Comparison of ENCODE assay signal across 20 cellular contexts in genomic region chr1:22883406-22883805, GRCh38.
DNase-seq lines count a peak whose midpoint lies in the region; ATAC-seq and TF ChIP-seq lines count a peak whose summit lies in the region.
"Had no signal": no experiment of that assay in that cellular context is flagged by ENCODE, and none has a peak within 500 bp of the region (broad histone marks: within the 10 kb centered on the region; RNA-seq: fewer than 3 reads in every experiment).

No MANE protein-coding gene starts in this region.

- no peak overlapping the region for H3K56ac ChIP-seq in mesendoderm (ENCODE audit: low read length)

- no peak overlapping the region for H2AK5ac ChIP-seq in mesendoderm (ENCODE audit: low read length)

- no peak overlapping the region for H2AFZ ChIP-seq in GM23338

- H3K18ac ChIP-seq in mesendoderm (ENCODE audit: low read length): no peak overlapping the region

- H3K23ac ChIP-seq in mesendoderm (ENCODE audit: low read length): no peak overlapping the region

- H4K8ac ChIP-seq in mesendoderm (ENCODE audit: low read depth, low read length): no peak overlapping the region

- H3K4me1 Mint-ChIP-seq in GM23338: no peaks in the 10 kb centered on the region
- peaks cover 12% of the 10 kb centered on the region for H3K4me1 Mint-ChIP-seq in T-helper 17 cell
- peaks cover 11 to 21% of the 10 kb centered on the region in 2 donors for H3K4me1 Mint-ChIP-seq in effector memory CD8-positive, alpha-beta T cell (ENCODE audit: low read depth in 2 of 2)
- peaks cover 8 to 17% (median 12%) of the 10 kb centered on the region in 4 donors for H3K4me1 Mint-ChIP-seq in CD4-positive, alpha-beta memory T cell

- no peaks in the 10 kb centered on the region for H4K20me1 ChIP-seq in GM23338 (replicated peaks; ENCODE audit: insufficient read depth)
- H4K20me1 ChIP-seq: BLaER1 had no signal

- intact Hi-C loops in CD4-positive, alpha-beta memory T cell (cut with micrococcal nuclease): no loop called here

- H3K9me3 ChIP-seq in T-helper 17 cell (ENCODE audit: control insufficient read depth, low read length, poor library complexity, severe bottlenecking): no peaks in the 10 kb centered on the region
- no peaks in the 10 kb centered on the region for H3K9me3 ChIP-seq in CD4-positive, alpha-beta memory T cell (ENCODE audit: control insufficient read depth in 1 of 2, low read length in 2 of 2)
- H3K9me3 ChIP-seq: BLaER1, HAP-1 had no signal

- no CpG with 5 or more reads among the region's 11 CpGs for whole genome bisulfite sequencing in mesendoderm (ENCODE audit: extremely low coverage, insufficient coverage, low lambda C conversion rate)

- H3K27me3 ChIP-seq in GM23338 (ENCODE audit: insufficient read depth) (no peaks in the 10 kb centered on the region), mesendoderm (ENCODE audit: insufficient read depth, low read length, poor library complexity) (no peaks in the 10 kb centered on the region)
- no peaks in the 10 kb centered on the region for H3K27me3 ChIP-seq in CD4-positive, alpha-beta memory T cell (ENCODE audit: insufficient read depth, low read length)
- H3K27me3 ChIP-seq: BLaER1 had no signal

- H3K9ac ChIP-seq in mesendoderm (ENCODE audit: low read length): no peak overlapping the region
- H3K9ac ChIP-seq: BLaER1 had no signal

- H3K36me3 ChIP-seq in GM23338 (ENCODE audit: insufficient read depth): no peaks in the 10 kb centered on the region
- no peaks in the 10 kb centered on the region for H3K36me3 ChIP-seq in mesendoderm (ENCODE audit: control insufficient read depth, insufficient read depth, low read length)
- H3K36me3 ChIP-seq in CD4-positive, alpha-beta memory T cell (ENCODE audit: insufficient read depth, low read length): no peaks in the 10 kb centered on the region
- H3K36me3 ChIP-seq: BLaER1, HAP-1 had no signal

- CTCF ChIA-PET in CD4-positive, alpha-beta memory T cell (lab: Charles Lee; ENCODE audit: partially characterized antibody): no interaction called here

- H3K4me2 ChIP-seq in GM23338 (no peak overlapping the region), mesendoderm (ENCODE audit: low read length) (no peak overlapping the region)
- H3K4me2 ChIP-seq: BLaER1 had no signal

- H3K27ac Mint-ChIP-seq in GM23338 (no peak overlapping the region), T-helper 17 cell (peak overlapping the region; percentile 8)
- H3K27ac Mint-ChIP-seq in effector memory CD8-positive, alpha-beta T cell: peak overlapping the region; percentile 31 to 80
- H3K27ac Mint-ChIP-seq in CD4-positive, alpha-beta memory T cell: no peak overlapping the region
- H3K27ac Mint-ChIP-seq: CD14-positive monocyte; CD8-positive, alpha-beta T cell had no signal

- no peak overlapping the region for H2BK5ac ChIP-seq in mesendoderm (ENCODE audit: low read length)

- H3K36me3 Mint-ChIP-seq in GM23338 (ENCODE audit: low read depth) (no peaks in the 10 kb centered on the region), T-helper 17 cell (ENCODE audit: low read depth) (peaks cover 2% of the 10 kb centered on the region)
- H3K36me3 Mint-ChIP-seq in effector memory CD8-positive, alpha-beta T cell (ENCODE audit: insufficient read depth): peaks cover 3% of the 10 kb centered on the region
- H3K36me3 Mint-ChIP-seq in CD4-positive, alpha-beta memory T cell: no peaks in the 10 kb centered on the region
- H3K36me3 Mint-ChIP-seq: CD14-positive monocyte; CD8-positive, alpha-beta T cell had no signal

- H3F3A ChIP-seq in GM23338 (replicated peaks; ENCODE audit: low read depth): no peaks in the 10 kb centered on the region

- H3K4me1 ChIP-seq in GM23338 (ENCODE audit: insufficient read depth): no peaks in the 10 kb centered on the region
- no peaks in the 10 kb centered on the region for H3K4me1 ChIP-seq in mesendoderm (ENCODE audit: control insufficient read depth, low read depth, low read length)
- peaks cover 10% of the 10 kb centered on the region for H3K4me1 ChIP-seq in CD4-positive, alpha-beta memory T cell (ENCODE audit: insufficient read depth, low read length)
- H3K4me1 ChIP-seq: HAP-1 had no signal

- ATAC-seq in GM23338 (peak; percentile 57), T-helper 17 cell (no peak), HG03342 (IDR thresholded peaks at IDR 0.05; ENCODE audit: unreplicated experiment) (no peak), HG03175 (IDR thresholded peaks at IDR 0.05; ENCODE audit: unreplicated experiment) (no peak)
- ATAC-seq in effector memory CD8-positive, alpha-beta T cell (replicated peaks): no peak
- ATAC-seq: CD8-positive, alpha-beta T cell had no signal

- H4K5ac ChIP-seq in mesendoderm (ENCODE audit: low read length): no peak overlapping the region

- no peak overlapping the region for H3K4me3 Mint-ChIP-seq in GM23338
- H3K4me3 Mint-ChIP-seq in T-helper 17 cell: no peak overlapping the region
- H3K4me3 Mint-ChIP-seq in effector memory CD8-positive, alpha-beta T cell: peak overlapping the region in 1 of 2 donors; percentile 33
- peak overlapping the region in 1 of 8 donors; percentile 16 for H3K4me3 Mint-ChIP-seq in CD4-positive, alpha-beta memory T cell
- H3K4me3 Mint-ChIP-seq: CD14-positive monocyte; CD8-positive, alpha-beta T cell had no signal

- H2BK15ac ChIP-seq in mesendoderm (replicated peaks; ENCODE audit: low read depth): no peak overlapping the region

- POLR2A ChIA-PET in CD4-positive, alpha-beta memory T cell (lab: Charles Lee; ENCODE audit: partially characterized antibody): no interaction called here

- no peaks in the 10 kb centered on the region for H3K9me2 ChIP-seq in GM23338 (ENCODE audit: insufficient read depth)

- H2BK120ac ChIP-seq in mesendoderm (ENCODE audit: low read depth, low read length): no peak overlapping the region

- peaks cover 3% of the 10 kb centered on the region for H3K27me3 Mint-ChIP-seq in GM23338 (ENCODE audit: insufficient read depth, low read depth, poor library complexity)
- peaks cover 17% of the 10 kb centered on the region for H3K27me3 Mint-ChIP-seq in T-helper 17 cell
- no peaks in the 10 kb centered on the region for H3K27me3 Mint-ChIP-seq in effector memory CD8-positive, alpha-beta T cell
- no peaks in the 10 kb centered on the region for H3K27me3 Mint-ChIP-seq in CD4-positive, alpha-beta memory T cell

- no peaks in the 10 kb centered on the region for H3K79me1 ChIP-seq in mesendoderm (ENCODE audit: low read length)

- TF ChIP-seq CTCF in GM23338 (conservative IDR thresholded peaks at IDR 0.05; ENCODE audit: low read depth in 2 of 2): no peak

- no peaks in the 10 kb centered on the region for H3K79me2 ChIP-seq in GM23338 (replicated peaks; ENCODE audit: insufficient read depth)
- H3K79me2 ChIP-seq in mesendoderm (ENCODE audit: control insufficient read depth, insufficient read depth, low read length): no peaks in the 10 kb centered on the region

- H3K4me3 ChIP-seq in GM23338: no peak overlapping the region
- H3K4me3 ChIP-seq in mesendoderm (ENCODE audit: low read length): no peak overlapping the region
- no peak overlapping the region for H3K4me3 ChIP-seq in CD4-positive, alpha-beta memory T cell (ENCODE audit: low read length in 2 of 2)
- H3K4me3 ChIP-seq: BLaER1, HAP-1 had no signal

- DNase-seq in GM23338 (ENCODE audit: low spot score): no peak
- no peak for DNase-seq in T-helper 17 cell
- DNase-seq in effector memory CD8-positive, alpha-beta T cell: no peak
- DNase-seq in mesendoderm: peak; percentile 20
- no peak for DNase-seq in CD4-positive, alpha-beta memory T cell
- DNase-seq in NCI-H2171 (lab: John Stamatoyannopoulos, UW): no peak
- DNase-seq: 8988T; CD8-positive, alpha-beta T cell; DMS 273 treated with DMSO at 0.1 percent for 48 hours; DMS53; DND-41; EL; GOT3; IMR-90; KBM-7 had no signal

- H3K9me3 Mint-ChIP-seq in GM23338: no peaks in the 10 kb centered on the region
- no peaks in the 10 kb centered on the region for H3K9me3 Mint-ChIP-seq in effector memory CD8-positive, alpha-beta T cell
- no peaks in the 10 kb centered on the region for H3K9me3 Mint-ChIP-seq in CD4-positive, alpha-beta memory T cell
- H3K9me3 Mint-ChIP-seq: CD8-positive, alpha-beta T cell had no signal

- H3K4ac ChIP-seq in mesendoderm (ENCODE audit: low read depth, low read length): no peak overlapping the region

- H3K27ac ChIP-seq in GM23338 (ENCODE audit: low read depth): no peak overlapping the region
- H3K27ac ChIP-seq in mesendoderm (ENCODE audit: low read depth, low read length): no peak overlapping the region
- H3K27ac ChIP-seq in CD4-positive, alpha-beta memory T cell (ENCODE audit: low read depth, low read length): no peak overlapping the region
- H3K27ac ChIP-seq: BLaER1 had no signal

Comparison
In these comparisons a context has a peak if more than half of its experiments do, and no peak if none do; other contexts are left out.
1. H3K27ac Mint-ChIP-seq: peak in T-helper 17 cell (single experiment) and effector memory CD8-positive, alpha-beta T cell (2 of 2); none in GM23338 (single experiment) and CD4-positive, alpha-beta memory T cell (0 of 7).